Comparison of ENCODE assay signal across 8 cellular contexts in genomic region chr12:67698711-67699603, GRCh38. TPM values are rescaled to one million over a fixed set of nuclear protein-coding genes. Genes with fewer than 3 reads are reported as not detected.
DNase-seq lines count a peak whose midpoint lies in the region; ATAC-seq and TF ChIP-seq lines count a peak whose summit lies in the region.

No MANE protein-coding gene starts in this region.

- WGBS in heart left ventricle, 4 donors: 56 to 63% (median 60%) methylated on average over 7 of the region's 7 CpGs

- H3K27ac ChIP-seq in heart left ventricle: peak overlapping the region in 7 of 12 donors; percentile 2 to 77 (median 21)

- POLR2A ChIA-PET in GM10248 (lab: Yijun Ruan, JAX): no interaction called here

- DNase-seq in GM10248 (ENCODE audit: extremely low spot score) (peak; percentile 63), HCEC 1CT (peak; percentile 53), MV-4-11 (lab: John Stamatoyannopoulos, UW) (peak; percentile 93), activated T-cell treated with anti-CD3 and anti-CD28 coated beads for 48 hours (ENCODE audit: low read depth) (peak; percentile 32), heart left ventricle (no peak), NCI-H146 treated with DMSO at 0.1 percent for 48 hours (lab: John Stamatoyannopoulos, UW; ENCODE audit: unreplicated experiment) (no peak), NCI-H345 (lab: John Stamatoyannopoulos, UW) (no peak)
- DNase-seq in stimulated activated CD8-positive, alpha-beta memory T cell treated with anti-CD3 and anti-CD28 coated beads, Interleukin-12 subunit alpha, Interleukin-12 subunit beta, amount 100 ng/mL, for 4 hours (ENCODE audit: low read depth): peak; percentile 19

- H3K36me3 ChIP-seq in heart left ventricle: no peaks in the 10 kb centered on the region

- no peak for TF ChIP-seq POLR2A in heart left ventricle (IDR thresholded peaks at IDR 0.05)

- TF ChIP-seq CTCF in GM10248 (IDR thresholded peaks at IDR 0.05; ENCODE audit: control extremely low read depth, extremely low read depth, low read depth, missing control alignments): no peak
- no peak for TF ChIP-seq CTCF in heart left ventricle (IDR thresholded peaks at IDR 0.05)

- peaks cover 0 to 26% (median 12%) of the 10 kb centered on the region in 12 donors for H3K4me1 ChIP-seq in heart left ventricle

- peak overlapping the region in 10 of 12 donors; percentile 3 to 54 (median 38) for H3K4me3 ChIP-seq in heart left ventricle

- no peaks in the 10 kb centered on the region for H3K27me3 ChIP-seq in heart left ventricle

- CTCF ChIA-PET in GM10248 (lab: Yijun Ruan, JAX): no interaction called here

- ATAC-seq in heart left ventricle: peak in 3 of 4 donors; percentile 40 to 54 (median 49)

- intact Hi-C loops in heart left ventricle (cut with DNase I): no loop called here

- no peaks in the 10 kb centered on the region for H3K9me3 ChIP-seq in heart left ventricle

RNA-seq across cellular contexts. Expression of gene DYRK2, which starts 50.4 kb away (rescaled TPM):
- total RNA-seq in heart left ventricle: 10 to 100 TPM; 30.5 to 62.9 (median 37.9) TPM
- polyA plus RNA-seq in heart left ventricle: 10 to 100 TPM in 1 of 2 donors, 1 to 10 TPM in 1; 7.8 to 24.4 TPM

Comparison
In these comparisons a context has a peak if more than half of its experiments do, and no peak if none do; other contexts are left out.
1. DNase-seq: peak in GM10248 (single experiment), HCEC 1CT (single experiment), MV-4-11 (single experiment), activated T-cell treated with anti-CD3 and anti-CD28 coated beads for 48 hours (single experiment) and stimulated activated CD8-positive, alpha-beta memory T cell treated with anti-CD3 and anti-CD28 coated beads, Interleukin-12 subunit alpha, Interleukin-12 subunit beta, amount 100 ng/mL, for 4 hours (single experiment); none in heart left ventricle (0 of 5), NCI-H146 treated with DMSO at 0.1 percent for 48 hours (single experiment) and NCI-H345 (single experiment).